ENCODE assay signal across 11 cellular contexts in genomic region chr21:35324372-35325220, GRCh38.
A peak's percentile ranks its signal among the peaks of the same experiment; 100 is the strongest.
DNase-seq lines count a peak whose midpoint lies in the region; ATAC-seq and TF ChIP-seq lines count a peak whose summit lies in the region.
"Had no signal": no experiment of that assay in that cellular context is flagged by ENCODE, and none has a peak within 500 bp of the region (broad histone marks: within the 10 kb centered on the region; RNA-seq: fewer than 3 reads in every experiment).

No MANE protein-coding gene starts in this region.

- no peak for TF ChIP-seq CTCF in sigmoid colon (IDR thresholded peaks at IDR 0.05)

- peaks cover 0 to 49% (median 43%) of the 10 kb centered on the region in 4 donors for H3K4me1 ChIP-seq in sigmoid colon

- ATAC-seq in Right ventricle myocardium superior (ENCODE audit: poor library complexity) = peak; percentile 55

- no peaks in the 10 kb centered on the region for H3K9me3 ChIP-seq in sigmoid colon

- H3K27me3 ChIP-seq in sigmoid colon = no peaks in the 10 kb centered on the region

- H3K27ac ChIP-seq in sigmoid colon = peak overlapping the region; percentile 56 to 91 (median 88)

- 78 to 80% methylated on average over 14 of the region's 14 CpGs for WGBS in sigmoid colon, 2 donors

- no peak for TF ChIP-seq POLR2A in sigmoid colon (IDR thresholded peaks at IDR 0.05)

- no peaks in the 10 kb centered on the region for H3K36me3 ChIP-seq in sigmoid colon

- DNase-seq in ELR (ENCODE audit: low read depth) (peak; percentile 82), T1000 (lab: John Stamatoyannopoulos, UW) (peak; percentile 43), Right ventricle myocardium superior (peak; percentile 45), sigmoid colon (peak; percentile 81), iPS-NIHi11 (ENCODE audit: low spot score) (no peak), superior temporal gyrus (ENCODE audit: extremely low spot score) (no peak)
- no peak for DNase-seq in stimulated activated CD4-positive, alpha-beta T cell treated with anti-CD3 and anti-CD28 coated beads, Interleukin-4, amount 100 ng/mL, for 4 hours
- DNase-seq in activated CD4-positive, alpha-beta T cell treated with anti-CD3 and anti-CD28 coated beads for 1 hour = no peak
- DNase-seq: DMS79 treated with DMSO at 0.1 percent for 48 hours, NCI-H1048, SIG-M5 had no signal

- intact Hi-C loops in Right ventricle myocardium superior (cut with DNase I) = no loop called here
- intact Hi-C loops in sigmoid colon (cut with DNase I) = loop anchor here (2.0 to 5.0 kb wide), 5 partner anchors 67 to 436 kb away; no protein-coding TSS in a partner anchor

- peak in 2 of 4 donors; percentile 65 to 67 for TF ChIP-seq EP300 in sigmoid colon (IDR thresholded peaks at IDR 0.05)

- H3K4me3 ChIP-seq in sigmoid colon = peak overlapping the region in 1 of 4 donors; percentile 0

Comparison
In these comparisons a context has a peak if more than half of its experiments do, and no peak if none do; other contexts are left out.
1. DNase-seq: peak in ELR (single experiment), T1000 (single experiment), Right ventricle myocardium superior (single experiment) and sigmoid colon (single experiment); none in stimulated activated CD4-positive, alpha-beta T cell treated with anti-CD3 and anti-CD28 coated beads, Interleukin-4, amount 100 ng/mL, for 4 hours (0 of 2), activated CD4-positive, alpha-beta T cell treated with anti-CD3 and anti-CD28 coated beads for 1 hour (single experiment), iPS-NIHi11 (single experiment) and superior temporal gyrus (single experiment).